8 cellular contexts compared by ENCODE assay signal in genomic region chr7:6728893-6729491, GRCh38. TPM values are rescaled to one million over a fixed set of nuclear protein-coding genes. Genes with fewer than 3 reads are reported as not detected.
DNase-seq lines count a peak whose midpoint lies in the region; ATAC-seq and TF ChIP-seq lines count a peak whose summit lies in the region.
"Not testable (repeated sequence)": the region's sequence is repeated elsewhere in the genome, so short reads cannot be mapped to it uniquely, and the experiment has no call there.

No MANE protein-coding gene starts in this region.

- not testable (repeated sequence) for TF ChIP-seq POLR2A in gastroesophageal sphincter (IDR thresholded peaks at IDR 0.05)

- peak overlapping the region; percentile 87 for H3K4me3 ChIP-seq in GM12864 (ENCODE audit: low read depth, low read length)
- peak overlapping the region; percentile 96 for H3K4me3 ChIP-seq in OCI-LY3 (ENCODE audit: low read length)
- peak overlapping the region; percentile 81 to 86 for H3K4me3 ChIP-seq in cardiac fibroblast (replicated peaks in 1 of 2; ENCODE audit: low read depth in 2 of 2, low read length in 2 of 2)
- peak overlapping the region; percentile 94 to 95 for H3K4me3 ChIP-seq in gastroesophageal sphincter
- H3K4me3 ChIP-seq in mesendoderm (ENCODE audit: low read length) = not testable (repeated sequence)
- H3K4me3 ChIP-seq in rectal smooth muscle tissue (ENCODE audit: low read length) = peak overlapping the region; percentile 71
- peak overlapping the region; percentile 88 for H3K4me3 ChIP-seq in urinary bladder (ENCODE audit: low read depth, low read length)

- CTCF ChIA-PET in activated CD8-positive, alpha-beta memory T cell treated with anti-CD3 and anti-CD28 coated beads, Interleukin-2, amount 10 ng/mL, durations not matched to agents 7 days and 5 days (lab: Charles Lee) = not testable (repeated sequence)

- peak overlapping the region; percentile 85 for H3K4me3 Mint-ChIP-seq in activated CD8-positive, alpha-beta memory T cell treated with anti-CD3 and anti-CD28 coated beads, Interleukin-2, amount 10 ng/mL, durations not matched to agents 7 days and 5 days

- H3K4ac ChIP-seq in mesendoderm (ENCODE audit: low read depth, low read length) = not testable (repeated sequence)

- H3K79me1 ChIP-seq in mesendoderm (ENCODE audit: low read length) = not testable (repeated sequence)

- not testable (repeated sequence) for H2BK120ac ChIP-seq in mesendoderm (ENCODE audit: low read depth, low read length)

- not testable (repeated sequence) for TF ChIP-seq CTCF in GM12864 (IDR thresholded peaks at IDR 0.05; ENCODE audit: low read depth, low read length, missing control alignments); OCI-LY3 (IDR thresholded peaks at IDR 0.05; ENCODE audit: low read depth, low read length); cardiac fibroblast (IDR thresholded peaks at IDR 0.05; ENCODE audit: low read depth, low read length); gastroesophageal sphincter (IDR thresholded peaks at IDR 0.05)

- H3K4me1 ChIP-seq in OCI-LY3 (ENCODE audit: low read length) (peaks cover 25% of the 10 kb centered on the region), gastroesophageal sphincter (peaks cover 0 to 23% (median 5%) of the 10 kb centered on the region in 3 donors)
- not testable (repeated sequence) for H3K4me1 ChIP-seq in mesendoderm (ENCODE audit: control insufficient read depth, low read depth, low read length); rectal smooth muscle tissue (ENCODE audit: control insufficient read depth, insufficient read depth, low read length); urinary bladder (ENCODE audit: insufficient read depth)

- H2AFZ ChIP-seq in OCI-LY3 (ENCODE audit: low read depth, low read length) = not testable (repeated sequence)

- H3K18ac ChIP-seq in mesendoderm (ENCODE audit: low read length) = not testable (repeated sequence)

- not testable (repeated sequence) for H3K27me3 ChIP-seq in OCI-LY3 (ENCODE audit: low read depth, low read length); gastroesophageal sphincter; mesendoderm (ENCODE audit: insufficient read depth, low read length, poor library complexity); rectal smooth muscle tissue (ENCODE audit: control insufficient read depth, insufficient read depth, low read length)

- not testable (repeated sequence) for H2BK5ac ChIP-seq in mesendoderm (ENCODE audit: low read length)

- 16 to 28% methylated on average over 5 to 7 of the region's 29 CpGs for WGBS in gastroesophageal sphincter (ENCODE audit: low coverage in 1 of 2), 2 donors
- WGBS in mesendoderm (ENCODE audit: extremely low coverage, insufficient coverage, low lambda C conversion rate) = no CpG with 5 or more reads among the region's 29 CpGs
- 48% methylated on average over 29 of the region's 29 CpGs for WGBS in urinary bladder

- peak overlapping the region; percentile 86 for H3K56ac ChIP-seq in mesendoderm (ENCODE audit: low read length)

- ATAC-seq in activated CD8-positive, alpha-beta memory T cell treated with anti-CD3 and anti-CD28 coated beads, Interleukin-2, amount 10 ng/mL, durations not matched to agents 7 days and 5 days; gastroesophageal sphincter: not testable (repeated sequence)

- peak overlapping the region; percentile 88 for H3K4me2 ChIP-seq in OCI-LY3 (ENCODE audit: low read length)
- H3K4me2 ChIP-seq in mesendoderm (ENCODE audit: low read length) = not testable (repeated sequence)

- H3K27me3 Mint-ChIP-seq in activated CD8-positive, alpha-beta memory T cell treated with anti-CD3 and anti-CD28 coated beads, Interleukin-2, amount 10 ng/mL, durations not matched to agents 7 days and 5 days = not testable (repeated sequence)

- H3K27ac ChIP-seq in OCI-LY3 (ENCODE audit: low read length) (peak overlapping the region; percentile 59), gastroesophageal sphincter (peak overlapping the region; percentile 30 to 88 (median 81)), rectal smooth muscle tissue (ENCODE audit: low read depth, low read length) (peak overlapping the region; percentile 83)
- not testable (repeated sequence) for H3K27ac ChIP-seq in mesendoderm (ENCODE audit: low read depth, low read length); urinary bladder (ENCODE audit: low read depth)

- H3K27ac Mint-ChIP-seq in activated CD8-positive, alpha-beta memory T cell treated with anti-CD3 and anti-CD28 coated beads, Interleukin-2, amount 10 ng/mL, durations not matched to agents 7 days and 5 days = peak overlapping the region; percentile 84

- TF ChIP-seq EP300 in gastroesophageal sphincter (IDR thresholded peaks at IDR 0.05) = not testable (repeated sequence)

- not testable (repeated sequence) for H3K9me3 ChIP-seq in OCI-LY3 (ENCODE audit: insufficient read depth, low read length); gastroesophageal sphincter

- not testable (repeated sequence) for H4K5ac ChIP-seq in mesendoderm (ENCODE audit: low read length)

- H3K9ac ChIP-seq in OCI-LY3 (ENCODE audit: low read length) = peak overlapping the region; percentile 93; the same call in 1 of the 2 replicates
- peak overlapping the region; percentile 58 for H3K9ac ChIP-seq in mesendoderm (ENCODE audit: low read length)
- H3K9ac ChIP-seq in rectal smooth muscle tissue (ENCODE audit: low read length) = not testable (repeated sequence)

- not testable (repeated sequence) for H4K8ac ChIP-seq in mesendoderm (ENCODE audit: low read depth, low read length)

- not testable (repeated sequence) for H2AK5ac ChIP-seq in mesendoderm (ENCODE audit: low read length)

- peaks cover 25% of the 10 kb centered on the region for H3K4me1 Mint-ChIP-seq in activated CD8-positive, alpha-beta memory T cell treated with anti-CD3 and anti-CD28 coated beads, Interleukin-2, amount 10 ng/mL, durations not matched to agents 7 days and 5 days

- not testable (repeated sequence) for H3K9me3 Mint-ChIP-seq in activated CD8-positive, alpha-beta memory T cell treated with anti-CD3 and anti-CD28 coated beads, Interleukin-2, amount 10 ng/mL, durations not matched to agents 7 days and 5 days (ENCODE audit: low read depth)

- H3K36me3 ChIP-seq in OCI-LY3 (replicated peaks; ENCODE audit: low read depth, low read length); mesendoderm (ENCODE audit: control insufficient read depth, insufficient read depth, low read length); rectal smooth muscle tissue (ENCODE audit: control insufficient read depth, insufficient read depth, low read length); urinary bladder (ENCODE audit: insufficient read depth): not testable (repeated sequence)
- H3K36me3 ChIP-seq in gastroesophageal sphincter = peaks cover 0 to 19% of the 10 kb centered on the region in 2 donors

- not testable (repeated sequence) for H3K23ac ChIP-seq in mesendoderm (ENCODE audit: low read length)

- peaks cover 30% of the 10 kb centered on the region for H3K36me3 Mint-ChIP-seq in activated CD8-positive, alpha-beta memory T cell treated with anti-CD3 and anti-CD28 coated beads, Interleukin-2, amount 10 ng/mL, durations not matched to agents 7 days and 5 days

- not testable (repeated sequence) for H4K20me1 ChIP-seq in OCI-LY3 (ENCODE audit: insufficient read depth, low read length)

- H3K79me2 ChIP-seq in OCI-LY3 (ENCODE audit: low read length) = peaks cover 26% of the 10 kb centered on the region
- not testable (repeated sequence) for H3K79me2 ChIP-seq in mesendoderm (ENCODE audit: control insufficient read depth, insufficient read depth, low read length)

- H2BK15ac ChIP-seq in mesendoderm (replicated peaks; ENCODE audit: low read depth) = not testable (repeated sequence)

- DNase-seq in GM12864 (ENCODE audit: low read depth); activated CD8-positive, alpha-beta memory T cell treated with anti-CD3 and anti-CD28 coated beads, Interleukin-2, amount 10 ng/mL, durations not matched to agents 7 days and 5 days; cardiac fibroblast (ENCODE audit: low read depth in 2 of 2); mesendoderm: not testable (repeated sequence)

RNA-seq across cellular contexts. Expression of gene ZNF12, which starts 22.2 kb away (rescaled TPM):
- 10 to 100 TPM; 17.3 to 25.1 TPM for total RNA-seq in activated CD8-positive, alpha-beta memory T cell treated with anti-CD3 and anti-CD28 coated beads, Interleukin-2, amount 10 ng/mL, durations not matched to agents 7 days and 5 days
- total RNA-seq in gastroesophageal sphincter (10 to 100 TPM; 22.4 to 33.9 (median 24.5) TPM), urinary bladder (48.9 TPM)
- 8.4 TPM for polyA plus RNA-seq in mesendoderm (2013, experiment 1 of 2)
- 7.7 TPM for polyA plus RNA-seq in mesendoderm (2013, experiment 2 of 2)
- 12.8 TPM for polyA plus RNA-seq in urinary bladder

RNA-seq across cellular contexts. Expression of gene RSPH10B2, which starts 24.9 kb away (rescaled TPM):
- total RNA-seq in activated CD8-positive, alpha-beta memory T cell treated with anti-CD3 and anti-CD28 coated beads, Interleukin-2, amount 10 ng/mL, durations not matched to agents 7 days and 5 days = 1 to 10 TPM; 1.0 to 1.2 TPM
- under 1 TPM in 1 of 4 donors, not detected in 3; 0.15 TPM for total RNA-seq in gastroesophageal sphincter
- polyA plus RNA-seq in mesendoderm (2013, experiment 1 of 2) = 0.22 TPM
- polyA plus RNA-seq in mesendoderm (2013, experiment 2 of 2) = 0.06 TPM
- total RNA-seq in urinary bladder = 0.53 TPM
- polyA plus RNA-seq in urinary bladder = not detected
